20 cellular contexts compared by ENCODE assay signal in genomic region chr11:61760946-61761345, GRCh38. TPM values are rescaled to one million over a fixed set of nuclear protein-coding genes. Genes with fewer than 3 reads are reported as not detected.
DNase-seq lines count a peak whose midpoint lies in the region; ATAC-seq, FAIRE-seq and TF ChIP-seq lines count a peak whose summit lies in the region.
"Had no signal": no experiment of that assay in that cellular context is flagged by ENCODE, and none has a peak within 500 bp of the region (broad histone marks: within the 10 kb centered on the region; RNA-seq: fewer than 3 reads in every experiment).

No MANE protein-coding gene starts in this region.

- TF ChIP-seq EP300 in H1 (IDR thresholded peaks at IDR 0.05; ENCODE audit: borderline replicate concordance in 1 of 2, low read depth in 2 of 2, low read length in 2 of 2) = no peak

- H2BK15ac ChIP-seq in H1 (ENCODE audit: low read length) = 0 out of 2 replicates have a peak overlapping the region, but pooled peaks have one; percentile 72

- no peaks in the 10 kb centered on the region for H3K23me2 ChIP-seq in H1 (ENCODE audit: low read depth, low read length)

- H3K27me3 ChIP-seq in HCT116 (ENCODE audit: insufficient read depth, low read length) = no peaks in the 10 kb centered on the region
- no peaks in the 10 kb centered on the region for H3K27me3 ChIP-seq in H1 (replicated peaks in 1 of 4; ENCODE audit: control insufficient read depth in 3 of 4, extremely low read depth in 1 of 4, insufficient read depth in 3 of 4, low read length in 3 of 4)
- no peaks in the 10 kb centered on the region for H3K27me3 ChIP-seq in naive thymus-derived CD4-positive, alpha-beta T cell (ENCODE audit: control insufficient read depth in 2 of 2, insufficient read depth in 2 of 2, low read length in 2 of 2)

- TF ChIP-seq POLR2A in HCT116 (IDR thresholded peaks at IDR 0.05; ENCODE audit: borderline replicate concordance, extremely low read depth, insufficient read depth, insufficient read length) (no peak), H1 (IDR thresholded peaks at IDR 0.05; ENCODE audit: control extremely low read depth in 1 of 2, low read depth in 2 of 2, low read length in 2 of 2) (no peak)

- H4K8ac ChIP-seq in H1 (ENCODE audit: extremely low read depth, insufficient read depth, low read length) = no peak overlapping the region

- H3K79me1 ChIP-seq in H1 (ENCODE audit: low read depth, low read length) = no peaks in the 10 kb centered on the region

- POLR2A ChIA-PET in HCT116 (lab: Charles Lee) = no interaction called here
- POLR2A ChIA-PET in H1 (lab: Charles Lee; ENCODE audit: partially characterized antibody) = no interaction called here
- POLR2A ChIA-PET in naive thymus-derived CD4-positive, alpha-beta T cell (lab: Charles Lee) = no interaction called here

- no peaks in the 10 kb centered on the region for H4K20me1 ChIP-seq in HCT116 (ENCODE audit: insufficient read depth)
- peaks cover 0 to 1% of the 10 kb centered on the region in 2 experiments for H4K20me1 ChIP-seq in H1 (replicated peaks in 1 of 2; ENCODE audit: control insufficient read depth in 1 of 2, insufficient read depth in 2 of 2, low read length in 2 of 2)

- FAIRE-seq in H1 (lab: Jason Lieb, UNC) = no peak
- FAIRE-seq: A549 had no signal

- TF ChIP-seq RAD21 in HCT116 (IDR thresholded peaks at IDR 0.05; ENCODE audit: low read depth) = no peak
- TF ChIP-seq RAD21 in H1 (IDR thresholded peaks at IDR 0.05 in 1 of 2, conservative IDR thresholded peaks at IDR 0.05 in 1 of 2; ENCODE audit: low read depth in 2 of 2, low read length in 2 of 2) = no peak

- peaks cover 0 to 10% (median 0%) of the 10 kb centered on the region in 7 donors for H3K4me1 Mint-ChIP-seq in naive thymus-derived CD4-positive, alpha-beta T cell

- no peak for TF ChIP-seq CTCF in HCT116 (IDR thresholded peaks at IDR 0.05 in 2 of 3, conservative IDR thresholded peaks at IDR 0.05 in 1 of 3; ENCODE audit: borderline replicate concordance in 1 of 3, insufficient read depth in 1 of 3, low read depth in 2 of 3, low read length in 2 of 3)
- no peak for TF ChIP-seq CTCF in H1 (IDR thresholded peaks at IDR 0.05; ENCODE audit: control extremely low read depth in 1 of 3, insufficient read depth in 1 of 3, low read depth in 1 of 3, low read length in 3 of 3)

- no peak overlapping the region for H3K9ac ChIP-seq in HCT116 (ENCODE audit: low read length)
- H3K9ac ChIP-seq in H1 (replicated peaks in 1 of 4; ENCODE audit: extremely low read depth in 1 of 4, low read depth in 3 of 4, low read length in 3 of 4) = no peak overlapping the region

- peaks cover 0 to 6% (median 0%) of the 10 kb centered on the region in 5 donors for H3K27me3 Mint-ChIP-seq in naive thymus-derived CD4-positive, alpha-beta T cell

- no peak overlapping the region for H3K14ac ChIP-seq in H1 (ENCODE audit: insufficient read length)

- no peaks in the 10 kb centered on the region for H3K9me2 ChIP-seq in HCT116 (ENCODE audit: insufficient read depth)

- 100% methylated on average over 2 of the region's 13 CpGs; no CpG with 5 or more reads in 1 of the 2 experiments for WGBS in H1 (ENCODE audit: extremely low coverage in 1 of 2, insufficient coverage in 1 of 2, insufficient read length in 1 of 2, insufficient replicate concordance in 2 of 2, low coverage in 1 of 2, low lambda C conversion rate in 2 of 2, missing lambda C conversion rate in 1 of 2), 2 experiments

- peak overlapping the region; percentile 17 for H4K91ac ChIP-seq in H1 (replicated peaks; ENCODE audit: insufficient read length, low read length)

- no peak overlapping the region for H4K5ac ChIP-seq in H1 (ENCODE audit: insufficient read length, low read depth, low read length)

- no peak for DNase-seq in HCT116 (ENCODE audit: low read depth, low spot score)
- DNase-seq in H1 (ENCODE audit: low read depth in 1 of 2, low spot score in 2 of 2) = no peak
- DNase-seq in medulla oblongata (ENCODE audit: extremely low spot score) = peak; percentile 91
- peak; percentile 95 for DNase-seq in putamen (ENCODE audit: low spot score)
- DNase-seq in NCI-H128 (lab: John Stamatoyannopoulos, UW; ENCODE audit: unreplicated experiment) = no peak
- no peak for DNase-seq in NCI-H146 treated with DMSO at 0.1 percent for 48 hours (lab: John Stamatoyannopoulos, UW; ENCODE audit: unreplicated experiment)
- DNase-seq in naive thymus-derived CD4-positive, alpha-beta T cell = no peak
- DNase-seq: COR-L47, DMS153, GOT3, HFFc6, NCI-H1092, NCI-H1694, NCI-H2107, NCI-H2227 treated with DMSO at 0.1 percent for 48 hours, NCI-H524 treated with DMSO at 0.1 percent for 48 hours, SHP77 had no signal

- H3K27ac Mint-ChIP-seq in naive thymus-derived CD4-positive, alpha-beta T cell = no peak overlapping the region
- H3K27ac Mint-ChIP-seq: HFFc6 had no signal

- peak overlapping the region; percentile 66; the same call in 1 of the 2 replicates for H2BK5ac ChIP-seq in H1 (ENCODE audit: low read depth, low read length)

- H3K9me3 Mint-ChIP-seq in naive thymus-derived CD4-positive, alpha-beta T cell = no peaks in the 10 kb centered on the region
- H3K9me3 Mint-ChIP-seq: HFFc6 had no signal

- 0 out of 2 replicates have a peak overlapping the region, but pooled peaks have one; percentile 3 for H2AK5ac ChIP-seq in H1 (ENCODE audit: low read depth, low read length)

- no peak overlapping the region for H3K4me3 Mint-ChIP-seq in naive thymus-derived CD4-positive, alpha-beta T cell
- H3K4me3 Mint-ChIP-seq: HFFc6 had no signal

- H3K36me3 ChIP-seq in HCT116 (ENCODE audit: control insufficient read depth in 1 of 2, insufficient read depth in 2 of 2, low read length in 2 of 2) (no peaks in the 10 kb centered on the region), H1 (ENCODE audit: control insufficient read depth in 2 of 4, insufficient read depth in 4 of 4, low read length in 3 of 4) (no peaks in the 10 kb centered on the region)
- no peaks in the 10 kb centered on the region for H3K36me3 ChIP-seq in naive thymus-derived CD4-positive, alpha-beta T cell (ENCODE audit: control insufficient read depth in 2 of 3, insufficient read depth in 3 of 3, low read length in 3 of 3)

- H3K4me3 ChIP-seq in HCT116 (replicated peaks in 1 of 2; ENCODE audit: low read depth in 1 of 2, low read length in 2 of 2) (no peak overlapping the region), H1 (ENCODE audit: extremely low read depth in 1 of 4, insufficient read depth in 2 of 4, low read depth in 3 of 4, low read length in 4 of 4) (no peak overlapping the region)
- no peak overlapping the region for H3K4me3 ChIP-seq in naive thymus-derived CD4-positive, alpha-beta T cell (ENCODE audit: low read length)
- H3K4me3 ChIP-seq: A549 had no signal

- peak overlapping the region; percentile 32; the same call in 1 of the 2 replicates for H3K18ac ChIP-seq in H1 (ENCODE audit: extremely low read depth, low read length)

- H3K4me2 ChIP-seq in HCT116 (ENCODE audit: low read length) (peak overlapping the region; percentile 54), H1 (ENCODE audit: insufficient read depth in 1 of 2, low read depth in 2 of 2, low read length in 2 of 2) (no peak overlapping the region)
- H3K4me2 ChIP-seq: A549 had no signal

- H3K79me2 ChIP-seq in HCT116 (ENCODE audit: insufficient read depth, low read length) (peaks cover 42% of the 10 kb centered on the region; the same call in 1 of the 2 replicates), H1 (ENCODE audit: control insufficient read depth in 1 of 2, insufficient read depth in 2 of 2, low read length in 2 of 2) (no peaks in the 10 kb centered on the region)

- CTCF ChIA-PET in HCT116 (lab: Charles Lee) = interaction anchor here (1.4 to 1.6 kb wide), 3 partner anchors 10 to 13 kb away, joined by 3 to 6 read pairs (median 4); no protein-coding TSS in a partner anchor
- CTCF ChIA-PET in H1 (lab: Charles Lee; ENCODE audit: partially characterized antibody) = interaction anchor here (0.9 to 1.8 kb wide), 2 partner anchors 12 to 17 kb away, joined by 4 read pairs; no protein-coding TSS in a partner anchor
- CTCF ChIA-PET in naive thymus-derived CD4-positive, alpha-beta T cell (lab: Charles Lee) = no interaction called here

- no peak for ATAC-seq in HCT116
- ATAC-seq in HG03469 (IDR thresholded peaks at IDR 0.05; ENCODE audit: unreplicated experiment) = no peak
- ATAC-seq in naive thymus-derived CD4-positive, alpha-beta T cell = no peak
- ATAC-seq: A549 had no signal

- RAD21 ChIA-PET in HCT116 (lab: Charles Lee; ENCODE audit: low non-redundant PET in 1 of 2, low total read pairs in 2 of 2, uncharacterized antibody in 2 of 2, unreplicated experiment in 2 of 2) = no interaction called here

- intact Hi-C loops in HCT116 (cut with micrococcal nuclease) = no loop called here
- intact Hi-C loops in naive thymus-derived CD4-positive, alpha-beta T cell (cut with micrococcal nuclease) = no loop called here

- H3K4me1 ChIP-seq in HCT116 (ENCODE audit: control insufficient read depth in 1 of 2, insufficient read depth in 2 of 2, low read length in 2 of 2) (peaks cover 29 to 64% of the 10 kb centered on the region in 2 experiments), H1 (replicated peaks in 1 of 4; ENCODE audit: control insufficient read depth in 3 of 4, insufficient read depth in 4 of 4, low read length in 3 of 4) (peaks cover 0 to 23% (median 15%) of the 10 kb centered on the region in 4 experiments; a peak in 6 of 7 replicates)
- H3K4me1 ChIP-seq in naive thymus-derived CD4-positive, alpha-beta T cell (ENCODE audit: control insufficient read depth in 2 of 2, insufficient read depth in 2 of 2, low read length in 2 of 2) = no peaks in the 10 kb centered on the region

- BruUV-seq in HCT116 (replicated peaks; lab: Mats Ljungman, UMichigan) = no TSS peak

- H3K56ac ChIP-seq in H1 (replicated peaks; ENCODE audit: insufficient read length, low read depth, low read length) = no peak overlapping the region

- H3K36me3 Mint-ChIP-seq in naive thymus-derived CD4-positive, alpha-beta T cell = no peaks in the 10 kb centered on the region

- no peak overlapping the region for H3K23ac ChIP-seq in H1 (ENCODE audit: insufficient read length)

- H3K27ac ChIP-seq in HCT116 (ENCODE audit: low read depth, low read length) = no peak overlapping the region
- no peak overlapping the region for H3K27ac ChIP-seq in H1 (ENCODE audit: low read depth, low read length)
- no peak overlapping the region for H3K27ac ChIP-seq in naive thymus-derived CD4-positive, alpha-beta T cell (ENCODE audit: low read depth, low read length)
- H3K27ac ChIP-seq: C4-2B had no signal

- H3K9me3 ChIP-seq in HCT116 (ENCODE audit: control insufficient read depth in 1 of 2, insufficient read depth in 1 of 2, low read depth in 1 of 2, low read length in 2 of 2) (no peaks in the 10 kb centered on the region), H1 (ENCODE audit: insufficient read depth in 2 of 2, low read depth in 1 of 2, low read length in 1 of 2) (no peaks in the 10 kb centered on the region)
- no peaks in the 10 kb centered on the region for H3K9me3 ChIP-seq in naive thymus-derived CD4-positive, alpha-beta T cell (ENCODE audit: control insufficient read depth in 2 of 3, low read length in 3 of 3)
- H3K9me3 ChIP-seq: A549 had no signal

- peak overlapping the region; percentile 87; the same call in 1 of the 2 replicates for H2BK12ac ChIP-seq in H1 (ENCODE audit: low read depth, low read length)

- no peak overlapping the region; the same call in 1 of the 2 replicates for H2BK20ac ChIP-seq in H1 (ENCODE audit: low read length)

- H2BK120ac ChIP-seq in H1 (replicated peaks; ENCODE audit: low read depth, low read length) = no peak overlapping the region

- H2AFZ ChIP-seq in HCT116 (ENCODE audit: low read depth, low read length, poor library complexity, severe bottlenecking) (no peak overlapping the region), H1 (ENCODE audit: low read length) (no peak overlapping the region)

- peak overlapping the region; percentile 41 for H3K4ac ChIP-seq in H1 (replicated peaks; ENCODE audit: insufficient read length, low read depth, low read length)

RNA-seq across cellular contexts. Expression of gene MYRF, which starts 8.5 kb away (rescaled TPM):
- 52.3 TPM for total RNA-seq in HCT116 (2021; ENCODE audit: unreplicated experiment)
- polyA plus RNA-seq in HCT116 (2012) = 49.0 and 50.1 TPM in 2 replicates
- 6.0 TPM in 2 replicates for total RNA-seq in H1 (2021; fragmentation: NEBNext Ultra II Directional; extraction: Animal tissue kit (Norgen Biotek cat#: 25700))
- 6.1 and 7.6 TPM in 2 replicates for polyA plus RNA-seq in H1 (2011; rRNA removed)
- polyA plus RNA-seq in H1 (2011; cell fraction: cytosol; rRNA removed) = 4.4 TPM
- polyA plus RNA-seq in H1 (2011; cell fraction: nucleus; rRNA removed) = 37.7 TPM
- polyA plus RNA-seq in H1 (2012, experiment 1 of 2) = 3.9 to 7.2 TPM (median 6.2 TPM) in 4 replicates
- polyA plus RNA-seq in H1 (2012, experiment 2 of 2) = 3.1 TPM
- polyA plus RNA-seq in H1 (2013, experiment 1 of 2) = 5.1 TPM
- 4.7 TPM for polyA plus RNA-seq in H1 (2013, experiment 2 of 2)
- 3.0 and 4.7 TPM in 2 replicates for polyA minus RNA-seq in H1 (2011; rRNA and poly(A)+ RNA removed)
- polyA minus RNA-seq in H1 (2011; cell fraction: cytosol; rRNA and poly(A)+ RNA removed) = 3.7 TPM
- 9.6 TPM for polyA minus RNA-seq in H1 (2011; cell fraction: nucleus; rRNA and poly(A)+ RNA removed)
- total RNA-seq in naive thymus-derived CD4-positive, alpha-beta T cell = 1 to 10 TPM in 1 of 5 experiments, under 1 TPM in 4; 0.19 to 1.5 (median 0.29) TPM
- polyA plus RNA-seq in naive thymus-derived CD4-positive, alpha-beta T cell = under 1 TPM in 1 of 2 donors, not detected in 1; 0.44 TPM

RNA-seq across cellular contexts. Expression of gene TMEM258, which starts 31.5 kb away (rescaled TPM):
- total RNA-seq in HCT116 (2021; ENCODE audit: unreplicated experiment) = 160 TPM
- polyA plus RNA-seq in HCT116 (2012) = 403 and 404 TPM in 2 replicates
- total RNA-seq in H1 (2021; fragmentation: NEBNext Ultra II Directional; extraction: Animal tissue kit (Norgen Biotek cat#: 25700)) = 186 and 191 TPM in 2 replicates
- polyA plus RNA-seq in H1 (2011; rRNA removed) = 622 and 759 TPM in 2 replicates
- 508 TPM for polyA plus RNA-seq in H1 (2011; cell fraction: cytosol; rRNA removed)
- polyA plus RNA-seq in H1 (2011; cell fraction: nucleus; rRNA removed) = 357 TPM
- 367 to 567 TPM (median 473 TPM) in 4 replicates for polyA plus RNA-seq in H1 (2012, experiment 1 of 2)
- 392 TPM for polyA plus RNA-seq in H1 (2012, experiment 2 of 2)
- 338 TPM for polyA plus RNA-seq in H1 (2013, experiment 1 of 2)
- polyA plus RNA-seq in H1 (2013, experiment 2 of 2) = 352 TPM
- 163 and 184 TPM in 2 replicates for polyA minus RNA-seq in H1 (2011; rRNA and poly(A)+ RNA removed)
- polyA minus RNA-seq in H1 (2011; cell fraction: cytosol; rRNA and poly(A)+ RNA removed) = 130 TPM
- polyA minus RNA-seq in H1 (2011; cell fraction: nucleus; rRNA and poly(A)+ RNA removed) = 123 TPM
- total RNA-seq in naive thymus-derived CD4-positive, alpha-beta T cell = 100 to 1,000 TPM in 1 of 5 experiments, 10 to 100 TPM in 4; 58.4 to 182 (median 83.3) TPM
- polyA plus RNA-seq in naive thymus-derived CD4-positive, alpha-beta T cell = 100 to 1,000 TPM; 149 to 229 TPM

RNA-seq across cellular contexts. Expression of gene FEN1, which starts 31.8 kb away (rescaled TPM):
- 89.5 TPM for total RNA-seq in HCT116 (2021; ENCODE audit: unreplicated experiment)
- 53.8 and 55.2 TPM in 2 replicates for polyA plus RNA-seq in HCT116 (2012)
- 84.5 and 86.1 TPM in 2 replicates for total RNA-seq in H1 (2021; fragmentation: NEBNext Ultra II Directional; extraction: Animal tissue kit (Norgen Biotek cat#: 25700))
- polyA plus RNA-seq in H1 (2011; rRNA removed) = 52.6 and 52.9 TPM in 2 replicates
- polyA plus RNA-seq in H1 (2011; cell fraction: cytosol; rRNA removed) = 75.9 TPM
- 39.1 TPM for polyA plus RNA-seq in H1 (2011; cell fraction: nucleus; rRNA removed)
- polyA plus RNA-seq in H1 (2012, experiment 1 of 2) = 91.9 to 107 TPM (median 97.9 TPM) in 4 replicates
- 35.6 TPM for polyA plus RNA-seq in H1 (2012, experiment 2 of 2)
- 52.4 TPM for polyA plus RNA-seq in H1 (2013, experiment 1 of 2)
- 55.2 TPM for polyA plus RNA-seq in H1 (2013, experiment 2 of 2)
- polyA minus RNA-seq in H1 (2011; rRNA and poly(A)+ RNA removed) = 74.7 and 76.2 TPM in 2 replicates
- polyA minus RNA-seq in H1 (2011; cell fraction: cytosol; rRNA and poly(A)+ RNA removed) = 43.7 TPM
- polyA minus RNA-seq in H1 (2011; cell fraction: nucleus; rRNA and poly(A)+ RNA removed) = 41.1 TPM
- total RNA-seq in naive thymus-derived CD4-positive, alpha-beta T cell = 100 to 1,000 TPM in 1 of 5 experiments, 10 to 100 TPM in 1, 1 to 10 TPM in 3; 7.6 to 101 (median 7.9) TPM
- polyA plus RNA-seq in naive thymus-derived CD4-positive, alpha-beta T cell = 10 to 100 TPM; 10.3 to 17.7 TPM

RNA-seq across cellular contexts. Expression of gene FADS1, which starts 55.9 kb away (rescaled TPM):
- 56.6 TPM for total RNA-seq in HCT116 (2021; ENCODE audit: unreplicated experiment)
- polyA plus RNA-seq in HCT116 (2012) = 28.8 and 36.3 TPM in 2 replicates
- 115 and 116 TPM in 2 replicates for total RNA-seq in H1 (2021; fragmentation: NEBNext Ultra II Directional; extraction: Animal tissue kit (Norgen Biotek cat#: 25700))
- polyA plus RNA-seq in H1 (2011; rRNA removed) = 141 and 160 TPM in 2 replicates
- polyA plus RNA-seq in H1 (2011; cell fraction: cytosol; rRNA removed) = 127 TPM
- 141 TPM for polyA plus RNA-seq in H1 (2011; cell fraction: nucleus; rRNA removed)
- 83.3 to 97.8 TPM (median 90.8 TPM) in 4 replicates for polyA plus RNA-seq in H1 (2012, experiment 1 of 2)
- polyA plus RNA-seq in H1 (2012, experiment 2 of 2) = 40.1 TPM
- 153 TPM for polyA plus RNA-seq in H1 (2013, experiment 1 of 2)
- 174 TPM for polyA plus RNA-seq in H1 (2013, experiment 2 of 2)
- 251 and 278 TPM in 2 replicates for polyA minus RNA-seq in H1 (2011; rRNA and poly(A)+ RNA removed)
- polyA minus RNA-seq in H1 (2011; cell fraction: cytosol; rRNA and poly(A)+ RNA removed) = 150 TPM
- polyA minus RNA-seq in H1 (2011; cell fraction: nucleus; rRNA and poly(A)+ RNA removed) = 146 TPM
- 10 to 100 TPM in 2 of 5 experiments, 1 to 10 TPM in 1, under 1 TPM in 2; 0.62 to 52.1 (median 2.3) TPM for total RNA-seq in naive thymus-derived CD4-positive, alpha-beta T cell
- 1 to 10 TPM in 1 of 2 donors, not detected in 1; 2.9 TPM for polyA plus RNA-seq in naive thymus-derived CD4-positive, alpha-beta T cell

Comparison
In these comparisons a context has a peak if more than half of its experiments do, and no peak if none do; other contexts are left out.
1. DNase-seq: peak in medulla oblongata (single experiment) and putamen (single experiment); none in HCT116 (single experiment), H1 (0 of 2), NCI-H128 (single experiment), NCI-H146 treated with DMSO at 0.1 percent for 48 hours (single experiment) and naive thymus-derived CD4-positive, alpha-beta T cell (0 of 9).